ENCODE assay signal across 30 cellular contexts in the genomic region with DNA sequence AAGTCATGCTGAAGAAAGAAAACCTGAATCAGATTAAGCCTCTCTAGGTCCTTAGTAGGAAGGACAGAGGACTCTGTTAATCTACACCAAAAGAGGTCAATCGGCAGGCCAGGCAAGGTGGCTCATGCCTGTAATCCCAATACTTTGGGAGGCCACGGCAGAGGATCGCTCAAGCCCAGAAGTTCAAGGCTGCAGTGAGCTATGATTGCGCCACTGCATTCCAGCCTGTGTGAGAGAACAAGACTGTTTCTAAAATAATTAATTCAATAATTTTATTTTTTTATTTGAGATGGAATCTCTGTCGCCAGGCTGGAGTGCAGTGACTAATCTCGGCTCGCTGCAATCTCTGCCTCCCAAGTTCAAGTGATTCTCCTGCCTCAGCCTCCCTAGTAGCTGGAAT.
"Had no signal": no experiment of that assay in that cellular context is flagged by ENCODE, and none has a peak within 500 bp of the region (broad histone marks: within the 10 kb centered on the region; RNA-seq: fewer than 3 reads in every experiment).

No MANE protein-coding gene starts in this region.

- DNase-seq: natural killer cell; occipital lobe; ovary; posterior cingulate gyrus; psoas muscle; right cardiac atrium; sigmoid colon; small intestine; stimulated activated CD4-positive, alpha-beta T cell treated with anti-CD3 and anti-CD28 coated beads, Interleukin-12 subunit alpha, Interleukin-12 subunit beta, amount 100 ng/mL, for 4 hours; stimulated activated CD4-positive, alpha-beta T cell treated with anti-CD3 and anti-CD28 coated beads, Interleukin-1b, Interleukin-23, amount 100 ng/mL, for 48 hours; stimulated activated CD4-positive, alpha-beta T cell treated with anti-CD3 and anti-CD28 coated beads, Interleukin-4, amount 100 ng/mL, for 1 hour; stimulated activated CD4-positive, alpha-beta T cell treated with anti-CD3 and anti-CD28 coated beads, Interleukin-4, amount 100 ng/mL, for 4 hours; stimulated activated CD8-positive, alpha-beta memory T cell treated with anti-CD3 and anti-CD28 coated beads, Interleukin-4, amount 100 ng/mL, for 48 hours; stimulated activated naive CD4-positive, alpha-beta T cell; stimulated activated naive CD8-positive, alpha-beta T cell treated with anti-CD3 and anti-CD28 coated beads, Interleukin-15, amount 100 ng/mL, for 72 hours; stimulated activated naive CD8-positive, alpha-beta T cell treated with anti-CD3 and anti-CD28 coated beads, Interleukin-15, Interleukin-2, amounts not matched to agents 100 U/mL and 50 U/mL, for 24 hours; substantia nigra; testis; tibial artery; transverse colon; upper lobe of right lung; uterus had no signal

- ATAC-seq: natural killer cell; psoas muscle; right cardiac atrium; right lobe of liver; stimulated activated memory B cell treated with anti-CD40 and anti-IgM and Interleukin-4, amounts not matched to agents 10 μg/mL and 1 μg/mL and 100 μg/mL, for 72 hours; stimulated activated naive CD8-positive, alpha-beta T cell treated with anti-CD3 and anti-CD28 coated beads, Interleukin-15, amount 100 ng/mL, for 72 hours; stimulated activated naive CD8-positive, alpha-beta T cell treated with anti-CD3 and anti-CD28 coated beads, Interleukin-15, Interleukin-2, amounts not matched to agents 100 U/mL and 50 U/mL, for 24 hours; upper lobe of right lung had no signal

- H3K4me3 ChIP-seq: neural progenitor cell, ovary, psoas muscle, right lobe of liver, sigmoid colon, suprapubic skin, testis, tibial artery, transverse colon, upper lobe of right lung, uterus had no signal

- H3K4me3 Mint-ChIP-seq: natural killer cell; nephron; neural progenitor cell; stimulated activated memory B cell treated with anti-CD40 and anti-IgM and Interleukin-4, amounts not matched to agents 10 μg/mL and 1 μg/mL and 100 μg/mL, for 72 hours; stimulated activated naive CD8-positive, alpha-beta T cell treated with anti-CD3 and anti-CD28 coated beads, Interleukin-15, amount 100 ng/mL, for 72 hours; type B pancreatic cell had no signal

- H3K27me3 ChIP-seq: neural progenitor cell, ovary, right lobe of liver, sigmoid colon, suprapubic skin, testis, tibial artery, transverse colon, upper lobe of right lung, uterus had no signal

- H3K27ac ChIP-seq: neural progenitor cell, ovary, parathyroid adenoma, psoas muscle, sigmoid colon, suprapubic skin, testis, tibial artery, transverse colon, upper lobe of right lung, uterus had no signal

- H3K36me3 ChIP-seq: ovary, uterus had no signal

- H3K27ac Mint-ChIP-seq: natural killer cell; nephron; neural progenitor cell; progenitor cell of endocrine pancreas; stimulated activated memory B cell treated with anti-CD40 and anti-IgM and Interleukin-4, amounts not matched to agents 10 μg/mL and 1 μg/mL and 100 μg/mL, for 72 hours; stimulated activated naive CD8-positive, alpha-beta T cell treated with anti-CD3 and anti-CD28 coated beads, Interleukin-15, amount 100 ng/mL, for 72 hours; type B pancreatic cell had no signal

- H3K27me3 Mint-ChIP-seq: progenitor cell of endocrine pancreas; stimulated activated memory B cell treated with anti-CD40 and anti-IgM and Interleukin-4, amounts not matched to agents 10 μg/mL and 1 μg/mL and 100 μg/mL, for 72 hours; stimulated activated naive CD8-positive, alpha-beta T cell treated with anti-CD3 and anti-CD28 coated beads, Interleukin-15, amount 100 ng/mL, for 72 hours; type B pancreatic cell had no signal

- H3K9me3 ChIP-seq: ovary, psoas muscle, right lobe of liver, sigmoid colon, suprapubic skin, testis, tibial artery, transverse colon, upper lobe of right lung, uterus had no signal

- H3K9me3 Mint-ChIP-seq: natural killer cell; stimulated activated memory B cell treated with anti-CD40 and anti-IgM and Interleukin-4, amounts not matched to agents 10 μg/mL and 1 μg/mL and 100 μg/mL, for 72 hours; stimulated activated naive CD8-positive, alpha-beta T cell treated with anti-CD3 and anti-CD28 coated beads, Interleukin-15, amount 100 ng/mL, for 72 hours had no signal
